Comparison of ENCODE assay signal across 24 cellular contexts in the genomic region with DNA sequence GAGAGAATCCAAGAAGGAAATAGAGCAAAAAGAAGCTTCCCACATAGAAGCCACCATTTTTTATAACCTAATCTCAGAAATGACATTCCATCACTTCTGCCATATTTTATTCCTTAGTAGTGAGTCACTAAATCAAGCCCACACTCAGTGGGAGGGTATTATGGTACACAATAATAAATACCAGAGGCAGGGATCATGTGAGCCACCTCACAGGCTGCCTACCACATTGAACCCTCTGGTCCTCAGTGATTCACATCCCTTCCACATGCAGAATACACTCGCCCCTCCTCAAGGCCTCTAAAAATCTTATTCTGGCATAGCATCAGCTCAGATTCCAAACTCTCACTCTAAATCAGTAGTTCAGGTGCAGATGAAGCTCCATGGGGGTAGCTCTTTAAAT. TPM values are rescaled to one million over a fixed set of nuclear protein-coding genes. Genes with fewer than 3 reads are reported as not detected.
DNase-seq lines count a peak whose midpoint lies in the region; ATAC-seq and TF ChIP-seq lines count a peak whose summit lies in the region.
"Had no signal": no experiment of that assay in that cellular context is flagged by ENCODE, and none has a peak within 500 bp of the region (broad histone marks: within the 10 kb centered on the region; RNA-seq: fewer than 3 reads in every experiment).

No MANE protein-coding gene starts in this region.

- POLR2A ChIA-PET in IMR-90 (lab: Charles Lee; ENCODE audit: unreplicated experiment) = no interaction called here

- no peak overlapping the region for H2BK15ac ChIP-seq in IMR-90 (ENCODE audit: low read depth, low read length)

- H3K4me3 ChIP-seq in IMR-90 (ENCODE audit: insufficient read depth, low read depth, low read length) (no peak overlapping the region), brain microvascular endothelial cell (ENCODE audit: low read depth, low read length) (no peak overlapping the region), kidney epithelial cell (ENCODE audit: low read depth, low read length) (no peak overlapping the region), gastrocnemius medialis (no peak overlapping the region)
- H3K4me3 ChIP-seq: adrenal gland; BLaER1 treated with 17β-estradiol and CSF1 and Interleukin-3, amounts not matched to agents 10 nM and 100 nM; heart right ventricle; K562; PC-9; thyroid gland had no signal

- BruUV-seq in IMR-90 (replicated peaks; lab: Mats Ljungman, UMichigan) = no TSS peak

- H3K14ac ChIP-seq in IMR-90 (replicated peaks; ENCODE audit: low read depth, low read length) = no peak overlapping the region

- no peak overlapping the region for H3K23ac ChIP-seq in IMR-90 (ENCODE audit: low read depth, low read length)

- dilution Hi-C loops in IMR-90 (cut with HindIII; ENCODE audit: low sequenced_read_pairs, unreplicated experiment) = no loop called here

- H2AFZ ChIP-seq in IMR-90 (replicated peaks; ENCODE audit: low read length, poor library complexity) = no peak overlapping the region
- H2AFZ ChIP-seq: PC-9 had no signal

- ATAC-seq in IMR-90 (ENCODE audit: low read depth) = peak; percentile 67
- no peak for ATAC-seq in GM18511 (IDR thresholded peaks at IDR 0.05; ENCODE audit: unreplicated experiment)
- ATAC-seq in GM21528 (IDR thresholded peaks at IDR 0.05; ENCODE audit: low FRiP score, unreplicated experiment) = no peak
- no peak for ATAC-seq in gastrocnemius medialis
- ATAC-seq: activated T-cell treated with anti-CD3 and anti-CD28 coated beads, Interleukin-2, amount 50 U/mL, for 4 hours; heart right ventricle; K562; left lobe of liver; T-helper 17 cell had no signal

- no peak overlapping the region for H3K27ac ChIP-seq in IMR-90 (ENCODE audit: insufficient read depth, low read length)
- H3K27ac ChIP-seq in brain microvascular endothelial cell = peak overlapping the region; percentile 28
- no peak overlapping the region for H3K27ac ChIP-seq in gastrocnemius medialis
- H3K27ac ChIP-seq: adrenal gland; BLaER1 treated with 17β-estradiol and CSF1 and Interleukin-3, amounts not matched to agents 10 nM and 100 nM; heart right ventricle; PC-9; thyroid gland had no signal

- TF ChIP-seq POLR2A in IMR-90 (IDR thresholded peaks at IDR 0.05; ENCODE audit: low read depth, low read length) (no peak), gastrocnemius medialis (IDR thresholded peaks at IDR 0.05) (no peak)

- H2BK120ac ChIP-seq in IMR-90 (ENCODE audit: low read depth, low read length) = no peak overlapping the region

- H2BK5ac ChIP-seq in IMR-90 (ENCODE audit: low read depth, low read length, poor library complexity, severe bottlenecking) = no peak overlapping the region

- H4K91ac ChIP-seq in IMR-90 (ENCODE audit: insufficient read depth, low read depth, low read length) = no peak overlapping the region

- DNase-seq in AG08395 (ENCODE audit: low spot score) (peak; percentile 16), IMR-90 (peak; percentile 72), brain microvascular endothelial cell (peak; percentile 90), kidney epithelial cell (ENCODE audit: low read depth) (peak; percentile 9), SK-N-DZ (ENCODE audit: low spot score) (no peak), gastrocnemius medialis (no peak)
- DNase-seq: activated CD4-positive, alpha-beta T cell treated with anti-CD3 and anti-CD28 coated beads for 48 hours; activated T-cell treated with anti-CD3 and anti-CD28 coated beads, Interleukin-2, amount 50 U/mL, for 4 hours; adrenal gland; DMS79 treated with DMSO at 0.1 percent for 48 hours; heart right ventricle; NCI-H1694; NCI-H510A; PC-9; stimulated activated CD8-positive, alpha-beta memory T cell treated with anti-CD3 and anti-CD28 coated beads, Interleukin-4, amount 100 ng/mL, for 48 hours; T-helper 17 cell; thyroid gland had no signal

- H3K4me1 ChIP-seq in IMR-90 (ENCODE audit: control insufficient read depth, insufficient read depth, low read length) (0 out of 2 replicates have a peak, but pooled peaks cover 2% of the 10 kb centered on the region), gastrocnemius medialis (no peaks in the 10 kb centered on the region)
- H3K4me1 ChIP-seq: adrenal gland; BLaER1 treated with 17β-estradiol and CSF1 and Interleukin-3, amounts not matched to agents 10 nM and 100 nM; heart right ventricle; thyroid gland had no signal

- no peaks in the 10 kb centered on the region for H3K79me1 ChIP-seq in IMR-90 (ENCODE audit: low read depth in 1 of 2, low read length in 2 of 2)

- no peak overlapping the region for H3K9ac ChIP-seq in IMR-90 (ENCODE audit: low read depth, low read length)
- H3K9ac ChIP-seq: BLaER1 treated with 17β-estradiol and CSF1 and Interleukin-3, amounts not matched to agents 10 nM and 100 nM had no signal

- peaks cover 2% of the 10 kb centered on the region; the same call in 1 of the 2 replicates for H3K27me3 ChIP-seq in IMR-90 (ENCODE audit: control insufficient read depth, insufficient read depth, low read length)
- no peaks in the 10 kb centered on the region for H3K27me3 ChIP-seq in brain microvascular endothelial cell (replicated peaks)
- H3K27me3 ChIP-seq in kidney epithelial cell (ENCODE audit: control insufficient read depth, insufficient read depth, low read length) = no peaks in the 10 kb centered on the region
- no peaks in the 10 kb centered on the region for H3K27me3 ChIP-seq in gastrocnemius medialis
- H3K27me3 ChIP-seq: BLaER1 treated with 17β-estradiol and CSF1 and Interleukin-3, amounts not matched to agents 10 nM and 100 nM; thyroid gland had no signal

- H4K20me1 ChIP-seq in IMR-90 (ENCODE audit: insufficient read depth, low read length) = no peaks in the 10 kb centered on the region
- H4K20me1 ChIP-seq: BLaER1 treated with 17β-estradiol and CSF1 and Interleukin-3, amounts not matched to agents 10 nM and 100 nM had no signal

- no peak overlapping the region for H3K4me2 ChIP-seq in IMR-90 (ENCODE audit: low read depth, low read length)
- H3K4me2 ChIP-seq: BLaER1 treated with 17β-estradiol and CSF1 and Interleukin-3, amounts not matched to agents 10 nM and 100 nM; PC-9 had no signal

- no peak for TF ChIP-seq RAD21 in IMR-90 (IDR thresholded peaks at IDR 0.05; ENCODE audit: low read length)

- H3K9me3 ChIP-seq in IMR-90 (ENCODE audit: control insufficient read depth, insufficient read depth, low read length) (no peaks in the 10 kb centered on the region), gastrocnemius medialis (no peaks in the 10 kb centered on the region)
- H3K9me3 ChIP-seq: adrenal gland, thyroid gland had no signal

- H3K36me3 ChIP-seq in IMR-90 (ENCODE audit: control insufficient read depth, insufficient read depth, low read length) (no peaks in the 10 kb centered on the region), brain microvascular endothelial cell (replicated peaks) (no peaks in the 10 kb centered on the region), kidney epithelial cell (ENCODE audit: control insufficient read depth, insufficient read depth, low read length) (no peaks in the 10 kb centered on the region), gastrocnemius medialis (no peaks in the 10 kb centered on the region)
- H3K36me3 ChIP-seq: adrenal gland; BLaER1 treated with 17β-estradiol and CSF1 and Interleukin-3, amounts not matched to agents 10 nM and 100 nM; heart right ventricle; thyroid gland had no signal

- H2AK5ac ChIP-seq in IMR-90 (ENCODE audit: low read depth, low read length) = no peak overlapping the region

- H3K18ac ChIP-seq in IMR-90 (ENCODE audit: low read depth, low read length) = no peak overlapping the region

- no peak overlapping the region for H3K56ac ChIP-seq in IMR-90 (ENCODE audit: extremely low read depth, insufficient read depth, low read length)

- in situ Hi-C loops in IMR-90 (cut with MboI; ENCODE audit: low sequenced_read_pairs) (no loop called here), brain microvascular endothelial cell (cut with HindIII; ENCODE audit: low pct_ligation_motif_present, low sequenced_read_pairs) (no loop called here), gastrocnemius medialis (cut with MboI; ENCODE audit: low sequenced_read_pairs in 4 of 4) (no loop called here)

- 50% methylated on average over 1 of the region's 1 CpG; no CpG with 5 or more reads in 1 of the 2 experiments for WGBS in IMR-90 (ENCODE audit: extremely low coverage in 2 of 2, insufficient read length in 1 of 2), 2 experiments

- no peak overlapping the region for H4K5ac ChIP-seq in IMR-90 (ENCODE audit: low read depth, low read length)

- H2BK20ac ChIP-seq in IMR-90 (ENCODE audit: low read depth, low read length) = no peak overlapping the region

- CTCF ChIA-PET in IMR-90 (lab: Yijun Ruan, JAX) = interaction anchor here (0.6 kb wide), 2 partner anchors 9 to 12 kb away, joined by 3 read pairs; no protein-coding TSS in a partner anchor

- H4K8ac ChIP-seq in IMR-90 (ENCODE audit: low read depth in 2 of 2, low read length in 2 of 2) = no peak overlapping the region

- no peak overlapping the region for H2AK9ac ChIP-seq in IMR-90 (replicated peaks; ENCODE audit: low read depth, low read length, poor library complexity)

- H3K9me1 ChIP-seq in IMR-90 (ENCODE audit: insufficient read depth, low read length) = no peaks in the 10 kb centered on the region

- no peak for TF ChIP-seq CTCF in IMR-90 (conservative IDR thresholded peaks at IDR 0.05; ENCODE audit: low read depth, low read length)
- no peak for TF ChIP-seq CTCF in brain microvascular endothelial cell (IDR thresholded peaks at IDR 0.05; ENCODE audit: low read depth, low read length, missing control alignments)
- no peak for TF ChIP-seq CTCF in kidney epithelial cell (IDR thresholded peaks at IDR 0.05; ENCODE audit: insufficient read depth, low read length, poor library complexity, severe bottlenecking)
- TF ChIP-seq CTCF in gastrocnemius medialis (IDR thresholded peaks at IDR 0.05 in 4 of 5, conservative IDR thresholded peaks at IDR 0.05 in 1 of 5) = no peak

- intact Hi-C loops in IMR-90 (cut with micrococcal nuclease) (no loop called here), gastrocnemius medialis (cut with DNase I; ENCODE audit: low total_unique reads) (no loop called here)

- H3K4ac ChIP-seq in IMR-90 (ENCODE audit: low read depth, low read length) = no peak overlapping the region

TF ChIP-seq in IMR-90, 13 proteins besides CTCF, POLR2A, EP300 and RAD21 (continues in another document):
- TF ChIP-seq MXI1 (IDR thresholded peaks at IDR 0.05; ENCODE audit: borderline replicate concordance, low read depth, low read length) (no peak), MAZ (IDR thresholded peaks at IDR 0.05; ENCODE audit: borderline replicate concordance, low read depth, low read length) (no peak), FOS (IDR thresholded peaks at IDR 0.05; ENCODE audit: low read depth, low read length) (no peak), BHLHE40 (IDR thresholded peaks at IDR 0.05; ENCODE audit: low read depth, low read length) (peak; percentile 50; the same call in 1 of the 2 replicates), SMC3 (IDR thresholded peaks at IDR 0.05; ENCODE audit: low read depth, low read length) (no peak)

RNA-seq across cellular contexts. Expression of gene TMC2, which starts 49.4 kb away (rescaled TPM):
- not detected in 2 replicates for total RNA-seq in IMR-90 (2012; rRNA removed)
- not detected in 2 replicates for polyA plus RNA-seq in IMR-90 (2012; rRNA removed)
- not detected in 2 replicates for polyA plus RNA-seq in IMR-90 (2012; cell fraction: cytosol; rRNA removed)
- polyA plus RNA-seq in IMR-90 (2012; cell fraction: nucleus; rRNA removed; ENCODE audit: low replicate concordance) = not detected in 2 replicates
- total RNA-seq in kidney epithelial cell = not detected in 2 replicates
- 0.09 and 0.41 TPM in 2 replicates for polyA plus RNA-seq in SK-N-DZ (2014; cell fraction: cytosol; rRNA removed)
- polyA plus RNA-seq in SK-N-DZ (2014; cell fraction: nucleus; rRNA removed) = 0.30 and 1.5 TPM in 2 replicates
- under 1 TPM in 2 of 4 donors, not detected in 2; 0.10 TPM for total RNA-seq in gastrocnemius medialis
- total RNA-seq: activated T-cell treated with anti-CD3 and anti-CD28 coated beads, Interleukin-2, amount 50 U/mL, for 4 hours; dermis microvascular lymphatic vessel endothelial cell; K562; left lobe of liver; PC-9; progenitor cell of endocrine pancreas; T-helper 17 cell had no signal
- polyA plus RNA-seq: heart right ventricle, K562 had no signal

Comparison
In these comparisons a context has a peak if more than half of its experiments do, and no peak if none do; other contexts are left out.
1. DNase-seq: peak in AG08395 (single experiment), IMR-90 (single experiment), brain microvascular endothelial cell (single experiment) and kidney epithelial cell (single experiment); none in SK-N-DZ (single experiment) and gastrocnemius medialis (0 of 2).